8 cellular contexts compared by ENCODE assay signal in genomic region chr1:211889307-211890090, GRCh38. TPM values are rescaled to one million over a fixed set of nuclear protein-coding genes. Genes with fewer than 3 reads are reported as not detected.
DNase-seq lines count a peak whose midpoint lies in the region; ATAC-seq and TF ChIP-seq lines count a peak whose summit lies in the region.
"Not testable (repeated sequence)": the region's sequence is repeated elsewhere in the genome, so short reads cannot be mapped to it uniquely, and the experiment has no call there.

No MANE protein-coding gene starts in this region.

- POLR2A ChIA-PET in activated naive CD8-positive, alpha-beta T cell treated with anti-CD3 and anti-CD28 coated beads, Interleukin-2, amount 10 ng/mL, durations not matched to agents 7 days and 5 days (lab: Charles Lee), result not testable (repeated sequence)

- not testable (repeated sequence) for H3K4me1 ChIP-seq in HUES6 (ENCODE audit: control insufficient read depth, insufficient read depth, low read length); endodermal cell (ENCODE audit: control insufficient read depth, insufficient read depth, low read length); iPS DF 6.9 (ENCODE audit: control insufficient read depth, insufficient read depth, low read length); testis

- H2AFZ ChIP-seq in neural cell (ENCODE audit: low read depth, low read length), result not testable (repeated sequence)

- H3K27ac Mint-ChIP-seq in activated naive CD8-positive, alpha-beta T cell treated with anti-CD3 and anti-CD28 coated beads, Interleukin-2, amount 10 ng/mL, durations not matched to agents 7 days and 5 days, result peak overlapping the region; percentile 38
- H3K27ac Mint-ChIP-seq in endodermal cell, result not testable (repeated sequence)

- not testable (repeated sequence) for H3K36me3 Mint-ChIP-seq in activated naive CD8-positive, alpha-beta T cell treated with anti-CD3 and anti-CD28 coated beads, Interleukin-2, amount 10 ng/mL, durations not matched to agents 7 days and 5 days; endodermal cell (ENCODE audit: low read depth)

- H3K4me3 ChIP-seq in HUES6 (ENCODE audit: low read depth, low read length) (peak overlapping the region; percentile 59), iPS DF 6.9 (ENCODE audit: low read length) (peak overlapping the region; percentile 61; the same call in 1 of the 2 replicates), neural cell (ENCODE audit: low read length) (peak overlapping the region; percentile 57), testis (peak overlapping the region; percentile 39 to 50)
- H3K4me3 ChIP-seq in endodermal cell (ENCODE audit: low read length), result not testable (repeated sequence)

- TF ChIP-seq CTCF in endodermal cell (conservative IDR thresholded peaks at IDR 0.05); neural cell (IDR thresholded peaks at IDR 0.05; ENCODE audit: poor library complexity, severe bottlenecking); testis (IDR thresholded peaks at IDR 0.05): not testable (repeated sequence)

- H3K27ac ChIP-seq in HUES6 (ENCODE audit: low read depth, low read length); endodermal cell (ENCODE audit: low read depth, low read length); iPS DF 6.9 (ENCODE audit: low read length); neural cell (ENCODE audit: low read length); testis: not testable (repeated sequence)

- peak overlapping the region; percentile 42 for H3K9ac ChIP-seq in HUES6 (ENCODE audit: low read length)
- H3K9ac ChIP-seq in endodermal cell (ENCODE audit: extremely low read depth, low read length, poor library complexity, severe bottlenecking), result not testable (repeated sequence)
- H3K9ac ChIP-seq in neural cell (ENCODE audit: low read length), result peak overlapping the region; percentile 16

- not testable (repeated sequence) for H3K27me3 ChIP-seq in HUES6 (ENCODE audit: control insufficient read depth, insufficient read depth, low read length); endodermal cell (ENCODE audit: control insufficient read depth, insufficient read depth, low read length, poor library complexity, severe bottlenecking); iPS DF 6.9 (ENCODE audit: control insufficient read depth, insufficient read depth, low read length); neural cell (ENCODE audit: insufficient read depth, low read depth, low read length); testis

- H3K4me3 Mint-ChIP-seq in activated naive CD8-positive, alpha-beta T cell treated with anti-CD3 and anti-CD28 coated beads, Interleukin-2, amount 10 ng/mL, durations not matched to agents 7 days and 5 days, result peak overlapping the region; percentile 58
- peak overlapping the region; percentile 34 for H3K4me3 Mint-ChIP-seq in endodermal cell

- peaks cover 13% of the 10 kb centered on the region for H3K27me3 Mint-ChIP-seq in activated naive CD8-positive, alpha-beta T cell treated with anti-CD3 and anti-CD28 coated beads, Interleukin-2, amount 10 ng/mL, durations not matched to agents 7 days and 5 days
- not testable (repeated sequence) for H3K27me3 Mint-ChIP-seq in endodermal cell (ENCODE audit: insufficient read depth)

- H4K20me1 ChIP-seq in neural cell (ENCODE audit: insufficient read depth), result not testable (repeated sequence)

- H3K79me2 ChIP-seq in neural cell (replicated peaks; ENCODE audit: insufficient read depth, low read length), result not testable (repeated sequence)

- not testable (repeated sequence) for TF ChIP-seq EP300 in neural cell (conservative IDR thresholded peaks at IDR 0.05; ENCODE audit: poor library complexity, severe bottlenecking)

- peak; percentile 34 for DNase-seq in ELF-1 (ENCODE audit: low read depth, low spot score)
- not testable (repeated sequence) for DNase-seq in activated naive CD8-positive, alpha-beta T cell treated with anti-CD3 and anti-CD28 coated beads, Interleukin-2, amount 10 ng/mL, durations not matched to agents 7 days and 5 days; testis
- DNase-seq in endodermal cell, result peak; percentile 85
- peak; percentile 4 for DNase-seq in iPS DF 6.9 (ENCODE audit: low read depth, low spot score)
- peak; percentile 32 for DNase-seq in left kidney (ENCODE audit: low read depth, low spot score)

- not testable (repeated sequence) for H3F3A ChIP-seq in neural cell (ENCODE audit: insufficient read depth, low read length, poor library complexity, severe bottlenecking)

- not testable (repeated sequence) for H3K4me2 ChIP-seq in neural cell (ENCODE audit: low read length)

- H3K9me3 ChIP-seq in HUES6 (ENCODE audit: control insufficient read depth, insufficient read depth, low read depth, low read length); endodermal cell (ENCODE audit: control insufficient read depth, low read length); iPS DF 6.9 (ENCODE audit: control insufficient read depth, insufficient read depth, low read length); neural cell (ENCODE audit: low read length); testis: not testable (repeated sequence)

- not testable (repeated sequence) for H3K36me3 ChIP-seq in HUES6 (ENCODE audit: control insufficient read depth, insufficient read depth, low read length); endodermal cell (ENCODE audit: control insufficient read depth, insufficient read depth, low read length); iPS DF 6.9 (ENCODE audit: control insufficient read depth, insufficient read depth, low read length); neural cell (ENCODE audit: insufficient read depth, low read length); testis (ENCODE audit: low read depth, missing control alignments)

- 32 to 58% methylated on average over 26 to 50 of the region's 50 CpGs for WGBS in endodermal cell (ENCODE audit: insufficient coverage in 1 of 2, insufficient read length in 1 of 2), 2 experiments
- WGBS in iPS DF 6.9 (ENCODE audit: insufficient coverage, insufficient read length), result no CpG with 5 or more reads among the region's 50 CpGs
- 67 to 70% methylated on average over 12 to 45 of the region's 50 CpGs for WGBS in testis, 2 donors

- not testable (repeated sequence) for TF ChIP-seq RAD21 in neural cell (conservative IDR thresholded peaks at IDR 0.05)

- not testable (repeated sequence) for H3K9me3 Mint-ChIP-seq in activated naive CD8-positive, alpha-beta T cell treated with anti-CD3 and anti-CD28 coated beads, Interleukin-2, amount 10 ng/mL, durations not matched to agents 7 days and 5 days; endodermal cell

- not testable (repeated sequence) for TF ChIP-seq POLR2A in testis (IDR thresholded peaks at IDR 0.05)

- ATAC-seq in activated naive CD8-positive, alpha-beta T cell treated with anti-CD3 and anti-CD28 coated beads, Interleukin-2, amount 10 ng/mL, durations not matched to agents 7 days and 5 days (ENCODE audit: low read depth), result not testable (repeated sequence)

- peaks cover 14% of the 10 kb centered on the region for H3K4me1 Mint-ChIP-seq in activated naive CD8-positive, alpha-beta T cell treated with anti-CD3 and anti-CD28 coated beads, Interleukin-2, amount 10 ng/mL, durations not matched to agents 7 days and 5 days
- H3K4me1 Mint-ChIP-seq in endodermal cell, result peaks cover 37% of the 10 kb centered on the region

- intact Hi-C loops in testis (cut with DNase I; ENCODE audit: low total_unique reads), result not testable (repeated sequence)

- H3K9me2 ChIP-seq in neural cell (ENCODE audit: insufficient read depth, low read length), result not testable (repeated sequence)

RNA-seq across cellular contexts. Expression of gene LPGAT1, which starts 58.9 kb away (rescaled TPM):
- 10 to 100 TPM; 45.5 to 47.4 TPM for total RNA-seq in activated naive CD8-positive, alpha-beta T cell treated with anti-CD3 and anti-CD28 coated beads, Interleukin-2, amount 10 ng/mL, durations not matched to agents 7 days and 5 days
- total RNA-seq in endodermal cell, result 10 to 100 TPM; 57.0 to 66.9 TPM
- polyA plus RNA-seq in endodermal cell (2013, experiment 1 of 2), result 10.2 TPM
- polyA plus RNA-seq in endodermal cell (2013, experiment 2 of 2), result 12.3 TPM
- polyA plus RNA-seq in neural cell, result 51.0 and 53.1 TPM in 2 replicates
- 96.8 and 102 TPM in 2 replicates for polyA minus RNA-seq in neural cell
- total RNA-seq in testis, result 10 to 100 TPM; 44.1 to 70.5 TPM
- polyA plus RNA-seq in testis (ENCODE audit: insufficient read depth, low read depth, low replicate concordance), result 43.0 TPM
